ENCODE assay signal across 11 cellular contexts in genomic region chr10:32960022-32960421, GRCh38. TPM values are rescaled to one million over a fixed set of nuclear protein-coding genes. Genes with fewer than 3 reads are reported as not detected.
DNase-seq lines count a peak whose midpoint lies in the region; ATAC-seq and TF ChIP-seq lines count a peak whose summit lies in the region.
"Had no signal": no experiment of that assay in that cellular context is flagged by ENCODE, and none has a peak within 500 bp of the region (broad histone marks: within the 10 kb centered on the region; RNA-seq: fewer than 3 reads in every experiment).

No MANE protein-coding gene starts in this region.

- H3K36me3 ChIP-seq in hepatocyte (replicated peaks; ENCODE audit: insufficient read depth, low read depth) (no peaks in the 10 kb centered on the region), thoracic aorta (no peaks in the 10 kb centered on the region)
- H3K36me3 ChIP-seq: prostate gland had no signal

- no peak overlapping the region for H3K27ac Mint-ChIP-seq in activated naive CD8-positive, alpha-beta T cell
- no peak overlapping the region for H3K27ac Mint-ChIP-seq in activated naive CD8-positive, alpha-beta T cell treated with anti-CD3 and anti-CD28 coated beads for 36 hours
- peak overlapping the region; percentile 36 for H3K27ac Mint-ChIP-seq in WTC11

- no peak for TF ChIP-seq CTCF in WTC11 (IDR thresholded peaks at IDR 0.05)
- TF ChIP-seq CTCF in hepatocyte (IDR thresholded peaks at IDR 0.05; ENCODE audit: poor library complexity): no peak
- TF ChIP-seq CTCF in thoracic aorta (IDR thresholded peaks at IDR 0.05): no peak

- H3K27me3 ChIP-seq in hepatocyte: no peaks in the 10 kb centered on the region
- no peaks in the 10 kb centered on the region for H3K27me3 ChIP-seq in thoracic aorta (replicated peaks; ENCODE audit: insufficient read depth)

- no peaks in the 10 kb centered on the region for H3K36me3 Mint-ChIP-seq in activated naive CD8-positive, alpha-beta T cell
- no peaks in the 10 kb centered on the region for H3K36me3 Mint-ChIP-seq in activated naive CD8-positive, alpha-beta T cell treated with anti-CD3 and anti-CD28 coated beads for 36 hours
- no peaks in the 10 kb centered on the region for H3K36me3 Mint-ChIP-seq in WTC11

- H3K4me3 Mint-ChIP-seq in activated naive CD8-positive, alpha-beta T cell: peak overlapping the region; percentile 15
- no peak overlapping the region for H3K4me3 Mint-ChIP-seq in activated naive CD8-positive, alpha-beta T cell treated with anti-CD3 and anti-CD28 coated beads for 36 hours
- H3K4me3 Mint-ChIP-seq in WTC11: peak overlapping the region; percentile 84

- 82% methylated on average over 4 of the region's 4 CpGs for WGBS in hepatocyte (ENCODE audit: low lambda C conversion rate, missing lambda C conversion rate)

- H3K4me2 ChIP-seq in hepatocyte: peak overlapping the region; percentile 89

- no peak for DNase-seq in activated naive CD8-positive, alpha-beta T cell treated with anti-CD3 and anti-CD28 coated beads for 36 hours
- DNase-seq in WTC11 (ENCODE audit: low spot score): no peak
- DNase-seq in hepatocyte (ENCODE audit: low spot score): no peak
- no peak for DNase-seq in thoracic aorta (ENCODE audit: low spot score)
- DNase-seq in NCI-H187 (lab: John Stamatoyannopoulos, UW): no peak
- no peak for DNase-seq in anterior cingulate cortex (lab: John Stamatoyannopoulos, UW)
- DNase-seq: activated T-cell treated with anti-CD3 and anti-CD28 coated beads, Interleukin-2, amount 50 U/mL, for 1 hour; NCI-H524 had no signal

- H2AFZ ChIP-seq in hepatocyte: no peak overlapping the region

- H3K27me3 Mint-ChIP-seq in activated naive CD8-positive, alpha-beta T cell: no peaks in the 10 kb centered on the region
- no peaks in the 10 kb centered on the region for H3K27me3 Mint-ChIP-seq in activated naive CD8-positive, alpha-beta T cell treated with anti-CD3 and anti-CD28 coated beads for 36 hours
- no peaks in the 10 kb centered on the region for H3K27me3 Mint-ChIP-seq in WTC11 (ENCODE audit: low read depth)

- peaks cover 24% of the 10 kb centered on the region for H3K4me1 ChIP-seq in hepatocyte (ENCODE audit: insufficient read depth)
- H3K4me1 ChIP-seq in thoracic aorta (ENCODE audit: control insufficient read depth in 1 of 2, low read depth in 2 of 2): peaks cover 31 to 53% of the 10 kb centered on the region in 2 donors
- H3K4me1 ChIP-seq: prostate gland had no signal

- H3K4me3 ChIP-seq in hepatocyte (no peak overlapping the region), thoracic aorta (peak overlapping the region; percentile 96)

- CTCF ChIA-PET in WTC11 (lab: Charles Lee): interaction anchor here (1.5 kb wide), 1 partner anchor 20 kb away, joined by 5 read pairs; no protein-coding TSS in a partner anchor

- H3K9me3 ChIP-seq in hepatocyte (ENCODE audit: low read depth) (no peaks in the 10 kb centered on the region), thoracic aorta (no peaks in the 10 kb centered on the region)
- H3K9me3 ChIP-seq: prostate gland had no signal

- ATAC-seq in WTC11: no peak
- no peak for ATAC-seq in thoracic aorta (ENCODE audit: insufficient number of reproducible peaks, low FRiP score, low read depth)
- ATAC-seq in GM21825 (IDR thresholded peaks at IDR 0.05; ENCODE audit: unreplicated experiment): no peak

- POLR2A ChIA-PET in WTC11 (lab: Charles Lee): interaction anchor here (1.2 to 1.6 kb wide), 2 partner anchors 9 to 44 kb away, joined by 4 read pairs; no protein-coding TSS in a partner anchor

- no peak overlapping the region for H3K27ac ChIP-seq in hepatocyte
- peak overlapping the region in 1 of 2 donors; percentile 100 for H3K27ac ChIP-seq in thoracic aorta

- H4K20me1 ChIP-seq in hepatocyte (ENCODE audit: insufficient read depth, poor library complexity, severe bottlenecking): peaks cover 24% of the 10 kb centered on the region

- H3K9me3 Mint-ChIP-seq in activated naive CD8-positive, alpha-beta T cell (ENCODE audit: low read depth): no peaks in the 10 kb centered on the region
- no peaks in the 10 kb centered on the region for H3K9me3 Mint-ChIP-seq in activated naive CD8-positive, alpha-beta T cell treated with anti-CD3 and anti-CD28 coated beads for 36 hours
- no peaks in the 10 kb centered on the region for H3K9me3 Mint-ChIP-seq in WTC11

- H3K9me2 ChIP-seq in hepatocyte (replicated peaks; ENCODE audit: insufficient read depth): no peaks in the 10 kb centered on the region

- peaks cover 34% of the 10 kb centered on the region for H3K4me1 Mint-ChIP-seq in activated naive CD8-positive, alpha-beta T cell (ENCODE audit: low read depth)
- peaks cover 36% of the 10 kb centered on the region for H3K4me1 Mint-ChIP-seq in activated naive CD8-positive, alpha-beta T cell treated with anti-CD3 and anti-CD28 coated beads for 36 hours
- H3K4me1 Mint-ChIP-seq in WTC11: peaks cover 67% of the 10 kb centered on the region

- H3K79me2 ChIP-seq in hepatocyte: peaks cover 52% of the 10 kb centered on the region

TF ChIP-seq in WTC11, 78 proteins besides CTCF, POLR2A, EP300 and RAD21:
- TF ChIP-seq JAZF1 (CRISPR knock-in tag; IDR thresholded peaks at IDR 0.05) (no peak), KAT7 (CRISPR knock-in tag; IDR thresholded peaks at IDR 0.05; ENCODE audit: borderline replicate concordance) (no peak), ATF1 (CRISPR knock-in tag; IDR thresholded peaks at IDR 0.05) (no peak), MXD4 (CRISPR knock-in tag; IDR thresholded peaks at IDR 0.05; ENCODE audit: borderline replicate concordance) (no peak), ZNF396 (CRISPR knock-in tag; IDR thresholded peaks at IDR 0.05; ENCODE audit: borderline replicate concordance) (no peak), ZNF425 (CRISPR knock-in tag; conservative IDR thresholded peaks at IDR 0.05) (no peak), HMGXB4 (CRISPR knock-in tag; IDR thresholded peaks at IDR 0.05) (no peak)
TF ChIP-seq in WTC11: peak in this region for 0.

RNA-seq across cellular contexts. Expression of gene ITGB1, which starts 2.0 kb away (rescaled TPM):
- total RNA-seq in activated naive CD8-positive, alpha-beta T cell treated with anti-CD3 and anti-CD28 coated beads for 36 hours: 10 to 100 TPM; 43.2 to 48.9 TPM
- 317 to 344 TPM (median 321 TPM) in 3 replicates for total RNA-seq in WTC11 (2021)
- 552 and 564 TPM in 2 replicates for total RNA-seq in hepatocyte
- polyA plus RNA-seq in hepatocyte: 291 and 292 TPM in 2 replicates
- total RNA-seq in thoracic aorta: 1,000 to 10,000 TPM; 1,541 to 1,574 TPM
